8 cellular contexts compared by ENCODE assay signal in genomic region chr1:109980324-109981127, GRCh38. TPM values are rescaled to one million over a fixed set of nuclear protein-coding genes. Genes with fewer than 3 reads are reported as not detected.
DNase-seq lines count a peak whose midpoint lies in the region; ATAC-seq and TF ChIP-seq lines count a peak whose summit lies in the region.
"Had no signal": no experiment of that assay in that cellular context is flagged by ENCODE, and none has a peak within 500 bp of the region (broad histone marks: within the 10 kb centered on the region; RNA-seq: fewer than 3 reads in every experiment).

No MANE protein-coding gene starts in this region.

- no peak overlapping the region for H3K9ac ChIP-seq in neuronal stem cell (ENCODE audit: low read depth, low read length, poor library complexity)

- H3K4ac ChIP-seq in neuronal stem cell (ENCODE audit: low read length) = no peak overlapping the region

- no peak overlapping the region for H3K27ac ChIP-seq in brain microvascular endothelial cell
- no peak overlapping the region for H3K27ac ChIP-seq in neuronal stem cell (replicated peaks; ENCODE audit: low read length)
- H3K27ac ChIP-seq: ovary had no signal

- no peak overlapping the region for H2AFZ ChIP-seq in neuronal stem cell (ENCODE audit: low read length)

- in situ Hi-C loops in brain microvascular endothelial cell (cut with HindIII; ENCODE audit: low pct_ligation_motif_present, low sequenced_read_pairs) = no loop called here

- H2BK5ac ChIP-seq in neuronal stem cell (ENCODE audit: low read length) = no peak overlapping the region

- H3K27me3 ChIP-seq in GM06990 (replicated peaks; ENCODE audit: control insufficient read depth, insufficient read depth, low read length) (no peaks in the 10 kb centered on the region), brain microvascular endothelial cell (replicated peaks) (no peaks in the 10 kb centered on the region), neuronal stem cell (ENCODE audit: control insufficient read depth in 3 of 3, insufficient read depth in 3 of 3, low read depth in 1 of 3, low read length in 3 of 3) (peaks cover 0 to 3% (median 0%) of the 10 kb centered on the region in 3 experiments)
- H3K27me3 ChIP-seq: ovary had no signal

- H3K4me2 ChIP-seq in neuronal stem cell (ENCODE audit: insufficient read depth, low read length, poor library complexity, severe bottlenecking) = no peak overlapping the region

- TF ChIP-seq CTCF in GM06990 (IDR thresholded peaks at IDR 0.05; ENCODE audit: insufficient read depth, low read length, poor library complexity, severe bottlenecking) (peak; percentile 66), LNCaP clone FGC (IDR thresholded peaks at IDR 0.05; ENCODE audit: control insufficient read depth, extremely low read depth, insufficient read depth) (peak; percentile 85), brain microvascular endothelial cell (IDR thresholded peaks at IDR 0.05; ENCODE audit: low read depth, low read length, missing control alignments) (peak; percentile 67)

- H2BK15ac ChIP-seq in neuronal stem cell (ENCODE audit: low read length) = peak overlapping the region; percentile 25

- H3K14ac ChIP-seq in neuronal stem cell (ENCODE audit: low read length) = no peak overlapping the region

- no peak overlapping the region for H4K8ac ChIP-seq in neuronal stem cell (ENCODE audit: low read depth, low read length)

- ATAC-seq in GM21528 (IDR thresholded peaks at IDR 0.05; ENCODE audit: low FRiP score, unreplicated experiment) (no peak), HG03135 (IDR thresholded peaks at IDR 0.05; ENCODE audit: unreplicated experiment) (no peak)

- peaks cover 6 to 9% of the 10 kb centered on the region in 2 donors for H3K4me1 ChIP-seq in neuronal stem cell (ENCODE audit: control insufficient read depth in 2 of 2, insufficient read depth in 1 of 2, low read depth in 1 of 2, low read length in 2 of 2)

- H3K36me3 ChIP-seq in GM06990 (ENCODE audit: control insufficient read depth, insufficient read depth, low read length) = no peaks in the 10 kb centered on the region
- H3K36me3 ChIP-seq in brain microvascular endothelial cell (replicated peaks) = no peaks in the 10 kb centered on the region
- H3K36me3 ChIP-seq in neuronal stem cell (replicated peaks in 1 of 2; ENCODE audit: control insufficient read depth in 2 of 2, insufficient read depth in 2 of 2, low read length in 2 of 2) = no peaks in the 10 kb centered on the region
- H3K36me3 ChIP-seq: ovary had no signal

- H4K91ac ChIP-seq in neuronal stem cell (ENCODE audit: low read depth, low read length, poor library complexity) = no peak overlapping the region

- H3K79me1 ChIP-seq in neuronal stem cell (ENCODE audit: low read depth, low read length) = peaks cover 5% of the 10 kb centered on the region

- H3K9me3 ChIP-seq in neuronal stem cell (replicated peaks in 1 of 2; ENCODE audit: control insufficient read depth in 2 of 2, insufficient read depth in 1 of 2, low read depth in 1 of 2, low read length in 2 of 2) = no peaks in the 10 kb centered on the region
- H3K9me3 ChIP-seq: ovary had no signal

- no peak overlapping the region for H3K4me3 ChIP-seq in GM06990 (replicated peaks; ENCODE audit: low read depth, low read length)
- no peak overlapping the region for H3K4me3 ChIP-seq in LNCaP clone FGC (ENCODE audit: low read depth, low read length)
- no peak overlapping the region for H3K4me3 ChIP-seq in brain microvascular endothelial cell (ENCODE audit: low read depth, low read length)
- H3K4me3 ChIP-seq in neuronal stem cell (ENCODE audit: low read length in 2 of 2) = no peak overlapping the region
- H3K4me3 ChIP-seq: ovary had no signal

- DNase-seq in GM06990 (ENCODE audit: extremely low read depth, insufficient read length) (no peak), LNCaP clone FGC (ENCODE audit: low read depth) (no peak), brain microvascular endothelial cell (no peak), neuronal stem cell (ENCODE audit: low spot score) (no peak), AG08396 (ENCODE audit: low spot score) (no peak)

- H2BK12ac ChIP-seq in neuronal stem cell (ENCODE audit: low read length) = peak overlapping the region; percentile 24

- peak overlapping the region; percentile 44 for H3K23ac ChIP-seq in neuronal stem cell (ENCODE audit: low read depth, low read length, poor library complexity)

- H2BK120ac ChIP-seq in neuronal stem cell (ENCODE audit: low read depth, low read length) = no peak overlapping the region

- peak overlapping the region; percentile 83 for H2AK5ac ChIP-seq in neuronal stem cell (ENCODE audit: low read depth, low read length)

- peak overlapping the region; percentile 42 for H3K18ac ChIP-seq in neuronal stem cell (ENCODE audit: low read length)

- WGBS in neuronal stem cell (ENCODE audit: extremely low coverage in 2 of 2, insufficient read length in 2 of 2, insufficient replicate concordance in 1 of 2), 2 donors = no CpG with 5 or more reads among the region's 8 CpGs

RNA-seq across cellular contexts. Expression of gene AHCYL1, which starts 4.0 kb away (rescaled TPM):
- 93.0 TPM for polyA plus RNA-seq in neuronal stem cell (2013, experiment 1 of 2)
- 96.3 TPM for polyA plus RNA-seq in neuronal stem cell (2013, experiment 2 of 2)

RNA-seq across cellular contexts. Expression of gene STRIP1, which starts 53.9 kb away (rescaled TPM):
- polyA plus RNA-seq in neuronal stem cell (2013, experiment 1 of 2) = 30.2 TPM
- 29.8 TPM for polyA plus RNA-seq in neuronal stem cell (2013, experiment 2 of 2)
